In genomic region chr1:85700422-85700821, GRCh38 we compare ENCODE assay signal across 37 cellular contexts.
"Had no signal": no experiment of that assay in that cellular context is flagged by ENCODE, and none has a peak within 500 bp of the region (broad histone marks: within the 10 kb centered on the region; RNA-seq: fewer than 3 reads in every experiment).

No MANE protein-coding gene starts in this region.

- H3K9me3 ChIP-seq: ascending aorta, breast epithelium, colonic mucosa, esophagus squamous epithelium, gastrocnemius medialis, heart left ventricle had no signal

- H3K4me3 ChIP-seq: ascending aorta, breast epithelium, cardiac muscle cell, colonic mucosa, esophagus squamous epithelium, gastrocnemius medialis, heart left ventricle had no signal

- H3K4me1 ChIP-seq: breast epithelium, colonic mucosa had no signal

- ATAC-seq: activated CD4-positive, CD25-positive, alpha-beta regulatory T cell treated with anti-CD3 and anti-CD28 coated beads, Interleukin-2, amount 50 U/mL, for 24 hours; activated CD8-positive, alpha-beta memory T cell treated with anti-CD3 and anti-CD28 coated beads, Interleukin-2, amount 10 ng/mL, durations not matched to agents 7 days and 5 days; activated CD8-positive, alpha-beta T cell treated with anti-CD3 and anti-CD28 coated beads, Interleukin-2, amount 10 ng/mL, durations not matched to agents 7 days and 5 days; activated naive CD8-positive, alpha-beta T cell treated with anti-CD3 and anti-CD28 coated beads, Interleukin-2, amount 50 U/mL, for 24 hours; foreskin keratinocyte; gastrocnemius medialis; heart left ventricle; T-cell had no signal

- H3K4me3 Mint-ChIP-seq: activated B cell treated with CpG ODN at 0.5 μM for 24 hours; activated CD8-positive, alpha-beta memory T cell treated with anti-CD3 and anti-CD28 coated beads, Interleukin-2, amount 10 ng/mL, durations not matched to agents 7 days and 5 days; activated CD8-positive, alpha-beta T cell treated with anti-CD3 and anti-CD28 coated beads, Interleukin-2, amount 10 ng/mL, durations not matched to agents 7 days and 5 days; activated naive CD4-positive, alpha-beta T cell treated with anti-CD3 and anti-CD28 coated beads for 36 hours; activated naive CD4-positive, alpha-beta T cell treated with anti-CD3 and anti-CD28 coated beads, Interleukin-2, amount 50 U/mL, for 24 hours; activated naive CD8-positive, alpha-beta T cell treated with anti-CD3 and anti-CD28 coated beads for 36 hours; activated naive CD8-positive, alpha-beta T cell treated with anti-CD3 and anti-CD28 coated beads, Interleukin-2, amount 50 U/mL, for 24 hours; activated T-helper 1 cell treated with anti-CD3 and anti-CD28 coated beads, Interleukin-12 subunit alpha, Interleukin-12 subunit beta, Interleukin-2, Interleukin-4 antibody, amounts not matched to agents 30 ng/mL and 10 ng/mL and 1 ng/mL, durations not matched to agents 14 hours and 24 hours and 36 hours; brain; T-cell; T-helper 1 cell treated with Interleukin-12 subunit alpha and Interleukin-12 subunit beta and Interleukin-4 antibody, amounts not matched to agents 30 μg/mL and 1 μg/mL, for 36 hours; T-helper 2 cell treated with Interferon-gamma antibody and Interleukin-4, amounts not matched to agents 5 μg/mL and 100 μg/mL, for 36 hours had no signal

- H3K27ac Mint-ChIP-seq: activated B cell treated with CpG ODN at 0.5 μM for 24 hours; activated CD8-positive, alpha-beta memory T cell treated with anti-CD3 and anti-CD28 coated beads, Interleukin-2, amount 10 ng/mL, durations not matched to agents 7 days and 5 days; activated CD8-positive, alpha-beta T cell treated with anti-CD3 and anti-CD28 coated beads, Interleukin-2, amount 10 ng/mL, durations not matched to agents 7 days and 5 days; activated naive CD4-positive, alpha-beta T cell treated with anti-CD3 and anti-CD28 coated beads for 36 hours; activated naive CD4-positive, alpha-beta T cell treated with anti-CD3 and anti-CD28 coated beads, Interleukin-2, amount 50 U/mL, for 24 hours; activated naive CD8-positive, alpha-beta T cell treated with anti-CD3 and anti-CD28 coated beads for 36 hours; activated naive CD8-positive, alpha-beta T cell treated with anti-CD3 and anti-CD28 coated beads, Interleukin-2, amount 50 U/mL, for 24 hours; activated T-helper 1 cell treated with anti-CD3 and anti-CD28 coated beads, Interleukin-12 subunit alpha, Interleukin-12 subunit beta, Interleukin-2, Interleukin-4 antibody, amounts not matched to agents 30 ng/mL and 10 ng/mL and 1 ng/mL, durations not matched to agents 14 hours and 24 hours and 36 hours; activated T-helper 2 cell treated with anti-CD3 and anti-CD28 coated beads, Interferon-gamma antibody, Interleukin-2, Interleukin-4, amounts not matched to agents 10 μg/mL and 5 μg/mL and 100 μg/mL, durations not matched to agents 14 hours and 24 hours and 36 hours; brain; T-cell; T-helper 1 cell treated with Interleukin-12 subunit alpha and Interleukin-12 subunit beta and Interleukin-4 antibody, amounts not matched to agents 30 μg/mL and 1 μg/mL, for 36 hours; T-helper 2 cell treated with Interferon-gamma antibody and Interleukin-4, amounts not matched to agents 5 μg/mL and 100 μg/mL, for 36 hours had no signal

- FAIRE-seq: endothelial cell of umbilical vein had no signal

- H3K9me3 Mint-ChIP-seq: activated B cell treated with CpG ODN at 0.5 μM for 24 hours; activated naive CD4-positive, alpha-beta T cell treated with anti-CD3 and anti-CD28 coated beads for 36 hours; activated naive CD4-positive, alpha-beta T cell treated with anti-CD3 and anti-CD28 coated beads, Interleukin-2, amount 50 U/mL, for 24 hours; activated naive CD8-positive, alpha-beta T cell treated with anti-CD3 and anti-CD28 coated beads for 36 hours; activated naive CD8-positive, alpha-beta T cell treated with anti-CD3 and anti-CD28 coated beads, Interleukin-2, amount 50 U/mL, for 24 hours; activated T-helper 1 cell treated with anti-CD3 and anti-CD28 coated beads, Interleukin-12 subunit alpha, Interleukin-12 subunit beta, Interleukin-2, Interleukin-4 antibody, amounts not matched to agents 30 ng/mL and 10 ng/mL and 1 ng/mL, durations not matched to agents 14 hours and 24 hours and 36 hours; activated T-helper 2 cell treated with anti-CD3 and anti-CD28 coated beads, Interferon-gamma antibody, Interleukin-2, Interleukin-4, amounts not matched to agents 10 μg/mL and 5 μg/mL and 100 μg/mL, durations not matched to agents 14 hours and 24 hours and 36 hours; brain; T-cell; T-helper 1 cell treated with Interleukin-12 subunit alpha and Interleukin-12 subunit beta and Interleukin-4 antibody, amounts not matched to agents 30 μg/mL and 1 μg/mL, for 36 hours; T-helper 2 cell treated with Interferon-gamma antibody and Interleukin-4, amounts not matched to agents 5 μg/mL and 100 μg/mL, for 36 hours had no signal

- H3K27ac ChIP-seq: ascending aorta, breast epithelium, cardiac muscle cell, colonic mucosa, epithelial cell of prostate, esophagus squamous epithelium, foreskin keratinocyte, gastrocnemius medialis, heart left ventricle, WERI-Rb-1 had no signal

- H3K27me3 Mint-ChIP-seq: activated B cell treated with CpG ODN at 0.5 μM for 24 hours; activated CD8-positive, alpha-beta memory T cell treated with anti-CD3 and anti-CD28 coated beads, Interleukin-2, amount 10 ng/mL, durations not matched to agents 7 days and 5 days; activated naive CD4-positive, alpha-beta T cell treated with anti-CD3 and anti-CD28 coated beads, Interleukin-2, amount 50 U/mL, for 24 hours; activated naive CD8-positive, alpha-beta T cell treated with anti-CD3 and anti-CD28 coated beads for 36 hours; activated naive CD8-positive, alpha-beta T cell treated with anti-CD3 and anti-CD28 coated beads, Interleukin-2, amount 50 U/mL, for 24 hours; brain; T-cell had no signal

- H3K27me3 ChIP-seq: ascending aorta, breast epithelium, cardiac muscle cell, colonic mucosa, esophagus squamous epithelium, foreskin keratinocyte, gastrocnemius medialis, heart left ventricle had no signal

- H3K36me3 ChIP-seq: breast epithelium, colonic mucosa had no signal

- DNase-seq: activated B cell treated with CpG ODN at 0.5 μM for 24 hours; activated CD4-positive, alpha-beta T cell treated with anti-CD3 and anti-CD28 coated beads for 48 hours; activated CD4-positive, alpha-beta T cell treated with anti-CD3 and anti-CD28 coated beads, Interleukin-2, amount 50 U/mL, for 1 hour; activated CD4-positive, alpha-beta T cell treated with anti-CD3 and anti-CD28 coated beads, Interleukin-2, amount 50 U/mL, for 48 hours; activated CD8-positive, alpha-beta memory T cell treated with anti-CD3 and anti-CD28 coated beads, Interleukin-2, amount 10 ng/mL, durations not matched to agents 7 days and 5 days; activated CD8-positive, alpha-beta memory T cell treated with anti-CD3 and anti-CD28 coated beads, Interleukin-2, amount 50 U/mL, for 4 hours; activated CD8-positive, alpha-beta T cell treated with anti-CD3 and anti-CD28 coated beads, Interleukin-2, amount 10 ng/mL, durations not matched to agents 7 days and 5 days; activated effector memory CD4-positive, alpha-beta T cell treated with anti-CD3 and anti-CD28 coated beads, Interleukin-2, amount 50 U/mL, for 16 hours; activated naive CD4-positive, alpha-beta T cell treated with anti-CD3 and anti-CD28 coated beads for 36 hours; activated naive CD8-positive, alpha-beta T cell treated with anti-CD3 and anti-CD28 coated beads for 36 hours; activated naive CD8-positive, alpha-beta T cell treated with anti-CD3 and anti-CD28 coated beads, Interleukin-2, amount 50 U/mL, for 24 hours; activated T-cell treated with anti-CD3 and anti-CD28 coated beads, Interleukin-2, amount 50 U/mL, for 1 hour; activated T-cell treated with anti-CD3 and anti-CD28 coated beads, Interleukin-2, amount 50 U/mL, for 48 hours; central memory CD4-positive, alpha-beta T cell; cerebellar nuclear complex; colonic mucosa; effector CD8-positive, alpha-beta T cell; esophagus squamous epithelium; foreskin keratinocyte; gastrocnemius medialis; glutamatergic neuron; heart left ventricle; T-cell; T1000; WERI-Rb-1 had no signal
